15 cellular contexts compared by ENCODE assay signal in genomic region chr1:84742653-84743052, GRCh38. TPM values are rescaled to one million over a fixed set of nuclear protein-coding genes. Genes with fewer than 3 reads are reported as not detected.
DNase-seq lines count a peak whose midpoint lies in the region; ATAC-seq and TF ChIP-seq lines count a peak whose summit lies in the region.
"Had no signal": no experiment of that assay in that cellular context is flagged by ENCODE, and none has a peak within 500 bp of the region (broad histone marks: within the 10 kb centered on the region; RNA-seq: fewer than 3 reads in every experiment).

No MANE protein-coding gene starts in this region.

- H3K9me3 Mint-ChIP-seq in activated CD8-positive, alpha-beta memory T cell treated with anti-CD3 and anti-CD28 coated beads, Interleukin-2, amount 10 ng/mL, durations not matched to agents 7 days and 5 days (ENCODE audit: low read depth), result no peaks in the 10 kb centered on the region
- H3K9me3 Mint-ChIP-seq: T-helper 2 cell treated with Interferon-gamma antibody and Interleukin-4, amounts not matched to agents 5 μg/mL and 100 μg/mL, for 36 hours had no signal

- H3K4me3 ChIP-seq in H7 (ENCODE audit: insufficient read depth, low read depth, low read length) (no peak overlapping the region), suprapubic skin (no peak overlapping the region)

- H3K9me3 ChIP-seq in suprapubic skin, result no peaks in the 10 kb centered on the region

- no peak for TF ChIP-seq EP300 in suprapubic skin (IDR thresholded peaks at IDR 0.05)

- no peaks in the 10 kb centered on the region; the same call in 1 of the 2 replicates for H3K27me3 ChIP-seq in H7 (ENCODE audit: control insufficient read depth, insufficient read depth, low read length)
- no peaks in the 10 kb centered on the region for H3K27me3 ChIP-seq in suprapubic skin

- ATAC-seq in activated CD8-positive, alpha-beta memory T cell treated with anti-CD3 and anti-CD28 coated beads, Interleukin-2, amount 10 ng/mL, durations not matched to agents 7 days and 5 days, result peak; percentile 75
- peak; percentile 74 for ATAC-seq in GM21717 (IDR thresholded peaks at IDR 0.05; ENCODE audit: unreplicated experiment)
- ATAC-seq in HG03439 (IDR thresholded peaks at IDR 0.05; ENCODE audit: unreplicated experiment), result peak; percentile 51
- ATAC-seq: Panc1 had no signal

- no peak overlapping the region for H3K27ac ChIP-seq in suprapubic skin

- TF ChIP-seq POLR2A in suprapubic skin (IDR thresholded peaks at IDR 0.05), result no peak

- H3K36me3 ChIP-seq in H7 (replicated peaks; ENCODE audit: control insufficient read depth, insufficient read depth, low read length) (no peaks in the 10 kb centered on the region), suprapubic skin (no peaks in the 10 kb centered on the region)

- CTCF ChIA-PET in activated CD8-positive, alpha-beta memory T cell treated with anti-CD3 and anti-CD28 coated beads, Interleukin-2, amount 10 ng/mL, durations not matched to agents 7 days and 5 days (lab: Charles Lee), result interaction anchor here (1.1 to 1.4 kb wide), 3 partner anchors 11 to 37 kb away, joined by 3 to 6 read pairs (median 3); no protein-coding TSS in a partner anchor

- no peak for TF ChIP-seq CTCF in suprapubic skin (IDR thresholded peaks at IDR 0.05)

- no peaks in the 10 kb centered on the region for H3K36me3 Mint-ChIP-seq in activated CD8-positive, alpha-beta memory T cell treated with anti-CD3 and anti-CD28 coated beads, Interleukin-2, amount 10 ng/mL, durations not matched to agents 7 days and 5 days

- no peak overlapping the region for H3K4me3 Mint-ChIP-seq in activated CD8-positive, alpha-beta memory T cell treated with anti-CD3 and anti-CD28 coated beads, Interleukin-2, amount 10 ng/mL, durations not matched to agents 7 days and 5 days
- H3K4me3 Mint-ChIP-seq: T-helper 2 cell treated with Interferon-gamma antibody and Interleukin-4, amounts not matched to agents 5 μg/mL and 100 μg/mL, for 36 hours had no signal

- 70% methylated on average over 1 of the region's 1 CpG for WGBS in suprapubic skin

- peaks cover 4% of the 10 kb centered on the region for H3K27me3 Mint-ChIP-seq in activated CD8-positive, alpha-beta memory T cell treated with anti-CD3 and anti-CD28 coated beads, Interleukin-2, amount 10 ng/mL, durations not matched to agents 7 days and 5 days

- no peaks in the 10 kb centered on the region for H3K4me1 ChIP-seq in suprapubic skin

- no peak overlapping the region for H3K27ac Mint-ChIP-seq in activated CD8-positive, alpha-beta memory T cell treated with anti-CD3 and anti-CD28 coated beads, Interleukin-2, amount 10 ng/mL, durations not matched to agents 7 days and 5 days
- H3K27ac Mint-ChIP-seq: T-helper 2 cell treated with Interferon-gamma antibody and Interleukin-4, amounts not matched to agents 5 μg/mL and 100 μg/mL, for 36 hours had no signal

- DNase-seq in activated CD8-positive, alpha-beta memory T cell treated with anti-CD3 and anti-CD28 coated beads, Interleukin-2, amount 10 ng/mL, durations not matched to agents 7 days and 5 days, result peak; percentile 45
- DNase-seq in activated CD8-positive, alpha-beta memory T cell treated with anti-CD3 and anti-CD28 coated beads for 24 hours, result no peak
- DNase-seq in myocyte (ENCODE audit: low read depth), result peak; percentile 39
- DNase-seq in NCI-H345 (lab: John Stamatoyannopoulos, UW), result no peak
- DNase-seq in H7, result no peak
- DNase-seq in suprapubic skin (ENCODE audit: low spot score in 2 of 2), result no peak
- DNase-seq: ACHN, cortex of kidney, mesenchymal stem cell, NCI-H2171, nucleus accumbens had no signal

- H3K4me1 Mint-ChIP-seq in activated CD8-positive, alpha-beta memory T cell treated with anti-CD3 and anti-CD28 coated beads, Interleukin-2, amount 10 ng/mL, durations not matched to agents 7 days and 5 days, result peaks cover 19% of the 10 kb centered on the region

RNA-seq across cellular contexts. Expression of gene SSX2IP, which starts 52.4 kb away (rescaled TPM):
- total RNA-seq in activated CD8-positive, alpha-beta memory T cell treated with anti-CD3 and anti-CD28 coated beads, Interleukin-2, amount 10 ng/mL, durations not matched to agents 7 days and 5 days, result 10 to 100 TPM; 14.1 to 14.5 TPM
- total RNA-seq in myocyte (56.9 and 62.4 TPM in 2 replicates), suprapubic skin (10 to 100 TPM in 1 of 4 donors, 1 to 10 TPM in 3; 6.1 to 12.8 (median 9.4) TPM)
- polyA plus RNA-seq in myocyte (2012), result 6.2 TPM
- total RNA-seq in H7 (2014; rRNA removed; shearing (Covaris generic)), result 18.0 and 23.6 TPM in 2 replicates

Comparison
In these comparisons a context has a peak if more than half of its experiments do, and no peak if none do; other contexts are left out.
1. DNase-seq: peak in activated CD8-positive, alpha-beta memory T cell treated with anti-CD3 and anti-CD28 coated beads, Interleukin-2, amount 10 ng/mL, durations not matched to agents 7 days and 5 days (single experiment) and myocyte (single experiment); none in activated CD8-positive, alpha-beta memory T cell treated with anti-CD3 and anti-CD28 coated beads for 24 hours (single experiment), NCI-H345 (single experiment), H7 (single experiment) and suprapubic skin (0 of 2).
2. Peak in every context shown above with its lines, with median percentiles within 50 percentile points of each other: ATAC-seq.